In the genomic region with DNA sequence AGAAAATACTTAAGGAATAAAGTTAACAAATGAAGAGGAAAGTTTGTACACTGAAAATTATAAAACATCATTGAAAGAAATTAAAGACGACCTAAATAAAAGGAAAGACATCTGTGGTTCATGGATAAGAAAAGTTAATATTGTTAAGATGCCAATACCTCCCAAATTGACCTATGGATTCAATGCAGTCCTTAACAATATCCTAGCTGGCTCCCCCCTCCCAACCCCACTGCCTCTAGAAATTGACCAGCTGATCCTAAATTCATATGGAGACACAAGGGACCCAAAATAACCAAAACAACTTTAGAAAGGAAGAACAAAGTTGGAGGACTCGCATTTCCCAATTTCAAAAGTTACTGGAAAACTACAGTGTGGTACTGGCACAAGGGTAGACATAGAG, we compare ENCODE assay signal across 9 cellular contexts. TPM values are rescaled to one million over a fixed set of nuclear protein-coding genes. Genes with fewer than 3 reads are reported as not detected.
"Had no signal": no experiment of that assay in that cellular context is flagged by ENCODE, and none has a peak within 500 bp of the region (broad histone marks: within the 10 kb centered on the region; RNA-seq: fewer than 3 reads in every experiment).

No MANE protein-coding gene starts in this region.

- H3K4me2 ChIP-seq: KMS-11 had no signal

- ATAC-seq: HepG2, K562 had no signal

- H3K27ac ChIP-seq: HL-60, KMS-11 had no signal

- H3K9ac ChIP-seq: KMS-11 had no signal

- FAIRE-seq: HepG2, HTR-8/SVneo, K562 had no signal

- DNase-seq: IMR-90, KBM-7, KG1 had no signal

- H3K4me3 ChIP-seq: K562 had no signal

RNA-seq across cellular contexts. Expression of a gene that starts 23.0 kb away (rescaled TPM):
- total RNA-seq: HT-29 had no signal
